33 cellular contexts compared by ENCODE assay signal in genomic region chr11:60078021-60078420, GRCh38. TPM values are rescaled to one million over a fixed set of nuclear protein-coding genes. Genes with fewer than 3 reads are reported as not detected.
"Had no signal": no experiment of that assay in that cellular context is flagged by ENCODE, and none has a peak within 500 bp of the region (broad histone marks: within the 10 kb centered on the region; RNA-seq: fewer than 3 reads in every experiment).

No MANE protein-coding gene starts in this region.

- ATAC-seq: activated CD4-positive, CD25-positive, alpha-beta regulatory T cell treated with anti-CD3 and anti-CD28 coated beads, Interleukin-2, amount 50 U/mL, for 24 hours; activated naive CD8-positive, alpha-beta T cell treated with anti-CD3 and anti-CD28 coated beads, Interleukin-2, amount 50 U/mL, for 24 hours; activated T-cell treated with anti-CD3 and anti-CD28 coated beads, Interleukin-2, amount 50 U/mL, for 72 hours; body of pancreas; heart right ventricle; left cardiac atrium; stimulated activated memory B cell treated with anti-CD40 and anti-IgM and Interleukin-4, amounts not matched to agents 10 μg/mL and 1 μg/mL and 100 μg/mL, for 72 hours had no signal

- H3K4me3 Mint-ChIP-seq: activated CD4-positive, alpha-beta memory T cell treated with anti-CD3 and anti-CD28 coated beads, Interleukin-2, amount 10 ng/mL, durations not matched to agents 7 days and 5 days; activated CD4-positive, alpha-beta T cell treated with anti-CD3 and anti-CD28 coated beads, Interleukin-2, amount 10 ng/mL, durations not matched to agents 24 days and 14 days; activated naive CD8-positive, alpha-beta T cell treated with anti-CD3 and anti-CD28 coated beads, Interleukin-2, amount 50 U/mL, for 24 hours; activated T-cell treated with anti-CD3 and anti-CD28 coated beads, Interleukin-2, amount 50 U/mL, for 72 hours; stimulated activated memory B cell treated with anti-CD40 and anti-IgM and Interleukin-4, amounts not matched to agents 10 μg/mL and 1 μg/mL and 100 μg/mL, for 72 hours had no signal

- H3K9me3 Mint-ChIP-seq: activated CD4-positive, alpha-beta memory T cell treated with anti-CD3 and anti-CD28 coated beads, Interleukin-2, amount 10 ng/mL, durations not matched to agents 7 days and 5 days; activated CD4-positive, alpha-beta T cell treated with anti-CD3 and anti-CD28 coated beads, Interleukin-2, amount 10 ng/mL, durations not matched to agents 24 days and 14 days had no signal

- H3K36me3 Mint-ChIP-seq: stimulated activated memory B cell treated with anti-CD40 and anti-IgM and Interleukin-4, amounts not matched to agents 10 μg/mL and 1 μg/mL and 100 μg/mL, for 72 hours had no signal

- FAIRE-seq: endometrium, urothelium cell line had no signal

- DNase-seq: activated CD4-positive, alpha-beta memory T cell treated with anti-CD3 and anti-CD28 coated beads, Interleukin-2, amount 10 ng/mL, durations not matched to agents 7 days and 5 days; activated CD4-positive, alpha-beta T cell treated with anti-CD3 and anti-CD28 coated beads, Interleukin-2, amount 10 ng/mL, durations not matched to agents 24 days and 14 days; activated effector memory CD4-positive, alpha-beta T cell treated with anti-CD3 and anti-CD28 coated beads, Interleukin-2, amount 50 U/mL, for 16 hours; activated naive CD4-positive, alpha-beta T cell treated with anti-CD3 and anti-CD28 coated beads, Interleukin-2, amount 50 U/mL, for 16 hours; activated naive CD8-positive, alpha-beta T cell treated with anti-CD3 and anti-CD28 coated beads, Interleukin-2, amount 50 U/mL, for 24 hours; activated T-cell treated with anti-CD3 and anti-CD28 coated beads, Interleukin-2, amount 50 U/mL, for 72 hours; anterior cingulate cortex; body of pancreas; effector CD4-positive, alpha-beta T cell; heart right ventricle; islet precursor cell; left cardiac atrium; mesenchymal stem cell; retina; sigmoid colon; stimulated activated CD4-positive, alpha-beta T cell treated with anti-CD3 and anti-CD28 coated beads, Interleukin-15, amount 100 ng/mL, for 24 hours; stomach had no signal

- H3K4me2 ChIP-seq: smooth muscle cell had no signal

- H3K27ac Mint-ChIP-seq: activated CD4-positive, alpha-beta memory T cell treated with anti-CD3 and anti-CD28 coated beads, Interleukin-2, amount 10 ng/mL, durations not matched to agents 7 days and 5 days; activated CD4-positive, alpha-beta T cell treated with anti-CD3 and anti-CD28 coated beads, Interleukin-2, amount 10 ng/mL, durations not matched to agents 24 days and 14 days; activated naive CD8-positive, alpha-beta T cell treated with anti-CD3 and anti-CD28 coated beads, Interleukin-2, amount 50 U/mL, for 24 hours; activated T-cell treated with anti-CD3 and anti-CD28 coated beads, Interleukin-2, amount 50 U/mL, for 72 hours; stimulated activated memory B cell treated with anti-CD40 and anti-IgM and Interleukin-4, amounts not matched to agents 10 μg/mL and 1 μg/mL and 100 μg/mL, for 72 hours had no signal

- H3K27me3 ChIP-seq: body of pancreas, heart right ventricle, sigmoid colon, stomach, suprapubic skin, tibial nerve had no signal

- H3K4me1 ChIP-seq: body of pancreas, heart right ventricle, sigmoid colon, stomach, suprapubic skin, tibial nerve had no signal

- H3K27ac ChIP-seq: body of pancreas, heart right ventricle, sigmoid colon, stomach, suprapubic skin, tibial nerve, VCaP had no signal

- H3K9me3 ChIP-seq: suprapubic skin had no signal

- H3K4me1 Mint-ChIP-seq: activated CD4-positive, alpha-beta memory T cell treated with anti-CD3 and anti-CD28 coated beads, Interleukin-2, amount 10 ng/mL, durations not matched to agents 7 days and 5 days; activated CD4-positive, alpha-beta T cell treated with anti-CD3 and anti-CD28 coated beads, Interleukin-2, amount 10 ng/mL, durations not matched to agents 24 days and 14 days; activated naive CD8-positive, alpha-beta T cell treated with anti-CD3 and anti-CD28 coated beads, Interleukin-2, amount 50 U/mL, for 24 hours; stimulated activated memory B cell treated with anti-CD40 and anti-IgM and Interleukin-4, amounts not matched to agents 10 μg/mL and 1 μg/mL and 100 μg/mL, for 72 hours had no signal

- H3K36me3 ChIP-seq: heart right ventricle, sigmoid colon, stomach, suprapubic skin, tibial nerve had no signal

- H3K27me3 Mint-ChIP-seq: activated CD4-positive, alpha-beta T cell treated with anti-CD3 and anti-CD28 coated beads, Interleukin-2, amount 10 ng/mL, durations not matched to agents 24 days and 14 days; activated naive CD8-positive, alpha-beta T cell treated with anti-CD3 and anti-CD28 coated beads, Interleukin-2, amount 50 U/mL, for 24 hours had no signal

- H3K4me3 ChIP-seq: body of pancreas, heart right ventricle, sigmoid colon, smooth muscle cell, stomach, suprapubic skin, tibial nerve had no signal

RNA-seq across cellular contexts. Expression of gene MS4A2, which starts 10.4 kb away (rescaled TPM):
- total RNA-seq: activated CD4-positive, alpha-beta memory T cell treated with anti-CD3 and anti-CD28 coated beads, Interleukin-2, amount 10 ng/mL, durations not matched to agents 7 days and 5 days; activated CD4-positive, alpha-beta T cell treated with anti-CD3 and anti-CD28 coated beads, Interleukin-2, amount 10 ng/mL, durations not matched to agents 24 days and 14 days; activated T-cell treated with anti-CD3 and anti-CD28 coated beads, Interleukin-2, amount 50 U/mL, for 72 hours; chondrocyte; epithelial cell of proximal tubule; fibroblast of villous mesenchyme; osteoblast; smooth muscle cell had no signal
- polyA plus RNA-seq: smooth muscle cell had no signal

RNA-seq across cellular contexts. Expression of gene MS4A3, which starts 21.6 kb away (rescaled TPM):
- total RNA-seq: activated CD4-positive, alpha-beta memory T cell treated with anti-CD3 and anti-CD28 coated beads, Interleukin-2, amount 10 ng/mL, durations not matched to agents 7 days and 5 days; activated CD4-positive, alpha-beta T cell treated with anti-CD3 and anti-CD28 coated beads, Interleukin-2, amount 10 ng/mL, durations not matched to agents 24 days and 14 days; activated T-cell treated with anti-CD3 and anti-CD28 coated beads, Interleukin-2, amount 50 U/mL, for 72 hours; body of pancreas; chondrocyte; epithelial cell of proximal tubule; fibroblast of villous mesenchyme; left cardiac atrium; lower leg skin; osteoblast; posterior vena cava; sigmoid colon; smooth muscle cell; suprapubic skin; tibial nerve had no signal
- polyA plus RNA-seq: heart right ventricle, sigmoid colon, smooth muscle cell had no signal

RNA-seq across cellular contexts. Expression of gene OOSP2, which starts 37.8 kb away (rescaled TPM):
- total RNA-seq: activated CD4-positive, alpha-beta memory T cell treated with anti-CD3 and anti-CD28 coated beads, Interleukin-2, amount 10 ng/mL, durations not matched to agents 7 days and 5 days; activated CD4-positive, alpha-beta T cell treated with anti-CD3 and anti-CD28 coated beads, Interleukin-2, amount 10 ng/mL, durations not matched to agents 24 days and 14 days; activated T-cell treated with anti-CD3 and anti-CD28 coated beads, Interleukin-2, amount 50 U/mL, for 72 hours; body of pancreas; cardiac septum; chondrocyte; epithelial cell of proximal tubule; fibroblast of villous mesenchyme; heart right ventricle; left cardiac atrium; lower leg skin; mononuclear cell; osteoblast; posterior vena cava; sigmoid colon; smooth muscle cell; stomach; suprapubic skin; tibial nerve had no signal
- polyA plus RNA-seq: heart right ventricle, sigmoid colon, smooth muscle cell, stomach had no signal
